Comparison of ENCODE assay signal across 12 cellular contexts in the genomic region with DNA sequence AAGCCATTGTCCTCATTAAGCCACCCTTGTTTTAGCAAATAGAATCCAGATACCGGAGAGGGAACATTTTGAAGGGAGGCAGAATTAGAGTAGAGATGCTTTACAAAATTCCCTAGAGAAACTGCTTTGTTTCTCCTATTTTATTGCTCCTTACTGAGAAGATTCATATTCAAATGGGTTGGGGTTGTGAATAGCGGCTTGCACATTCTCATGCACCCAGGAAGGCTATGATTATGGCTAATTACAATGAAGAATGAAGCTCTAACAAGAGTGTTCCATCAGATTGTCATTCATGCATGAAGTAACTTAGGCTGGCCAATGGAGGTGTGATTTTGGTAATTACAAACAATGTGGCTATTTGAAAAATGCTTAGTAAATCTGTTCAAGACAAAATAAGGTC.
DNase-seq lines count a peak whose midpoint lies in the region; ATAC-seq and TF ChIP-seq lines count a peak whose summit lies in the region.
"Had no signal": no experiment of that assay in that cellular context is flagged by ENCODE, and none has a peak within 500 bp of the region (broad histone marks: within the 10 kb centered on the region; RNA-seq: fewer than 3 reads in every experiment).

No MANE protein-coding gene starts in this region.

- peaks cover 0 to 14% (median 5%) of the 10 kb centered on the region in 4 donors for H3K4me1 ChIP-seq in tibial nerve
- H3K4me1 ChIP-seq: Peyer's patch had no signal

- H3K9me3 ChIP-seq in tibial nerve = no peaks in the 10 kb centered on the region
- H3K9me3 ChIP-seq: Peyer's patch had no signal

- H3K36me3 Mint-ChIP-seq in mesothelial cell of epicardium (no peaks in the 10 kb centered on the region), immature natural killer cell (no peaks in the 10 kb centered on the region)

- H3K9me3 Mint-ChIP-seq in mesothelial cell of epicardium (no peaks in the 10 kb centered on the region), immature natural killer cell (peaks cover 0 to 4% (median 0%) of the 10 kb centered on the region in 6 donors)
- H3K9me3 Mint-ChIP-seq: activated B cell treated with CpG ODN at 0.5 μM for 24 hours had no signal

- ATAC-seq in Right ventricle myocardium superior (ENCODE audit: poor library complexity) = peak; percentile 22

- H3K27me3 ChIP-seq in dorsolateral prefrontal cortex = no peaks in the 10 kb centered on the region
- no peaks in the 10 kb centered on the region for H3K27me3 ChIP-seq in tibial nerve
- H3K27me3 ChIP-seq: Peyer's patch had no signal

- DNase-seq in Right ventricle myocardium superior (no peak), cardiac septum (ENCODE audit: low spot score) (no peak), dorsolateral prefrontal cortex (no peak), mesothelial cell of epicardium (ENCODE audit: low spot score in 2 of 2, unreplicated experiment in 2 of 2) (no peak), tibial nerve (ENCODE audit: low spot score in 2 of 2) (no peak), occipital lobe (lab: John Stamatoyannopoulos, UW) (no peak), immature natural killer cell (no peak), HuH-7.5 (ENCODE audit: low spot score) (no peak)
- DNase-seq: activated B cell treated with CpG ODN at 0.5 μM for 24 hours; activated gamma-delta T cell treated with Interleukin-2 at 50 U/mL for 16 hours; effector memory CD4-positive, alpha-beta T cell; Peyer's patch had no signal

- H3K27me3 Mint-ChIP-seq in mesothelial cell of epicardium (ENCODE audit: low read depth) (no peaks in the 10 kb centered on the region), immature natural killer cell (ENCODE audit: low read depth in 3 of 3) (peaks cover 0 to 5% (median 2%) of the 10 kb centered on the region in 3 donors)
- H3K27me3 Mint-ChIP-seq: activated B cell treated with CpG ODN at 0.5 μM for 24 hours had no signal

- peak overlapping the region; percentile 72 to 98 (median 93) for H3K27ac ChIP-seq in dorsolateral prefrontal cortex
- peak overlapping the region; percentile 58 to 89 (median 75) for H3K27ac ChIP-seq in tibial nerve
- H3K27ac ChIP-seq: Peyer's patch had no signal

- H3K36me3 ChIP-seq in tibial nerve = no peaks in the 10 kb centered on the region
- H3K36me3 ChIP-seq: Peyer's patch had no signal

- 21 to 26% methylated on average over 2 of the region's 2 CpGs for WGBS in tibial nerve, 2 donors

- H3K4me1 Mint-ChIP-seq in mesothelial cell of epicardium = peaks cover 29% of the 10 kb centered on the region
- no peaks in the 10 kb centered on the region for H3K4me1 Mint-ChIP-seq in immature natural killer cell
- H3K4me1 Mint-ChIP-seq: activated B cell treated with CpG ODN at 0.5 μM for 24 hours had no signal

- intact Hi-C loops in Right ventricle myocardium superior (cut with DNase I) (no loop called here), cardiac septum (cut with DNase I) (loop anchor here (5.0 to 10.0 kb wide), 3 partner anchors 327 to 1097 kb away; no protein-coding TSS in a partner anchor), dorsolateral prefrontal cortex (cut with DNase I) (loop anchor here (2.0 to 10.0 kb wide), 10 partner anchors 117 to 1097 kb away; a partner anchor contains a TSS)

- TF ChIP-seq POLR2A in tibial nerve (IDR thresholded peaks at IDR 0.05) = no peak

- TF ChIP-seq EP300 in tibial nerve (IDR thresholded peaks at IDR 0.05) = no peak

- peak overlapping the region in 56 of 59 donors; percentile 17 to 67 (median 42) for H3K4me3 ChIP-seq in dorsolateral prefrontal cortex
- H3K4me3 ChIP-seq in tibial nerve = peak overlapping the region in 1 of 4 donors; percentile 24
- H3K4me3 ChIP-seq: Peyer's patch had no signal

- H3K4me3 Mint-ChIP-seq in mesothelial cell of epicardium = peak overlapping the region; percentile 61
- H3K4me3 Mint-ChIP-seq in immature natural killer cell = no peak overlapping the region
- H3K4me3 Mint-ChIP-seq: activated B cell treated with CpG ODN at 0.5 μM for 24 hours had no signal

- H3K27ac Mint-ChIP-seq in mesothelial cell of epicardium (peak overlapping the region; percentile 92), immature natural killer cell (no peak overlapping the region)
- H3K27ac Mint-ChIP-seq: activated B cell treated with CpG ODN at 0.5 μM for 24 hours had no signal

- TF ChIP-seq CTCF in dorsolateral prefrontal cortex (IDR thresholded peaks at IDR 0.05 in 54 of 56, conservative IDR thresholded peaks at IDR 0.05 in 2 of 56; ENCODE audit: low read depth in 1 of 56, partially characterized antibody in 56 of 56) (peak in 1 of 56 donors; percentile 4), mesothelial cell of epicardium (IDR thresholded peaks at IDR 0.05; ENCODE audit: unreplicated experiment) (no peak), tibial nerve (IDR thresholded peaks at IDR 0.05) (no peak)
